8 cellular contexts compared by ENCODE assay signal in the genomic region with DNA sequence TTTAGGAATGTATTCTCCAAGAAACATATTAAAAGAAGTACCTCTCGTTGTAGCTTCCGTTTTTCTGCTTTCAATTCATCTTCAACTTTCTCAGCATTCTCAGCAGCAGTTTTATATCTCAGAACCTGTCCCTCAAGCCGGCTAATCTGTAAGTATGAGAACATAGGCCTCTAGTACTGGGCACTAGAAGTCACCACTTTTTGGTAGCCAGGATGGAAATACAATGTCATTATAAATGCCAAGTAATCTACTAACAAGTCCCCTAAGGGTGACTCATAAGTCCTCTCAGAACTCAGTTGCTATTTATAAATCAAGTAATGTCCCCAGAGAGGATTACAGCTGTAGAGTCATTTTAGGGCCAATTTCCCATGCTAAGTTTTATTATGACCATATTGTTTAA.
A peak's percentile ranks its signal among the peaks of the same experiment; 100 is the strongest.
DNase-seq lines count a peak whose midpoint lies in the region; ATAC-seq and TF ChIP-seq lines count a peak whose summit lies in the region.

No MANE protein-coding gene starts in this region.

- ATAC-seq in HG03558 (IDR thresholded peaks at IDR 0.05; ENCODE audit: extremely low read depth, unreplicated experiment) (peak; percentile 87), GM23338 (no peak)

- no peaks in the 10 kb centered on the region for H3K9me2 ChIP-seq in GM23338 (ENCODE audit: insufficient read depth)

- no peaks in the 10 kb centered on the region for H3K9me3 ChIP-seq in CD4-positive, alpha-beta memory T cell (ENCODE audit: control insufficient read depth in 1 of 2, low read length in 2 of 2)
- H3K9me3 ChIP-seq in prostate gland (no peaks in the 10 kb centered on the region), MG63 (no peaks in the 10 kb centered on the region)

- H3K27ac ChIP-seq in CD4-positive, alpha-beta memory T cell (ENCODE audit: low read depth, low read length), result no peak overlapping the region
- peak overlapping the region; percentile 61 to 70 for H3K27ac ChIP-seq in prostate gland
- no peak overlapping the region for H3K27ac ChIP-seq in GM23338 (ENCODE audit: low read depth)

- no peak overlapping the region for H2AFZ ChIP-seq in GM23338

- no peaks in the 10 kb centered on the region for H3K27me3 ChIP-seq in CD4-positive, alpha-beta memory T cell (ENCODE audit: insufficient read depth, low read length)
- H3K27me3 ChIP-seq in prostate gland (replicated peaks; ENCODE audit: insufficient read depth) (no peaks in the 10 kb centered on the region), MG63 (no peaks in the 10 kb centered on the region), GM23338 (ENCODE audit: insufficient read depth) (no peaks in the 10 kb centered on the region)

- peaks cover 41% of the 10 kb centered on the region for H3K36me3 ChIP-seq in CD4-positive, alpha-beta memory T cell (ENCODE audit: insufficient read depth, low read length)
- H3K36me3 ChIP-seq in prostate gland, result peaks cover 0 to 4% of the 10 kb centered on the region in 2 donors
- peaks cover 56% of the 10 kb centered on the region for H3K36me3 ChIP-seq in MG63
- H3K36me3 ChIP-seq in GM23338 (ENCODE audit: insufficient read depth), result peaks cover 34% of the 10 kb centered on the region

- POLR2A ChIA-PET in CD4-positive, alpha-beta memory T cell (lab: Charles Lee; ENCODE audit: partially characterized antibody), result interaction anchor here (1.3 kb wide), 1 partner anchor 10 kb away, joined by 3 read pairs; no protein-coding TSS in a partner anchor

- peak overlapping the region in 4 of 7 donors; percentile 32 to 66 (median 58) for H3K27ac Mint-ChIP-seq in CD4-positive, alpha-beta memory T cell
- H3K27ac Mint-ChIP-seq in brain (peak overlapping the region in 3 of 5 experiments; percentile 85 to 90 (median 89)), GM23338 (no peak overlapping the region; the same call in 1 of the 2 replicates)

- no peaks in the 10 kb centered on the region for H3K79me2 ChIP-seq in GM23338 (replicated peaks; ENCODE audit: insufficient read depth)

- H3F3A ChIP-seq in GM23338 (replicated peaks; ENCODE audit: low read depth), result no peaks in the 10 kb centered on the region

- H3K4me2 ChIP-seq in GM23338, result no peak overlapping the region

- H3K27me3 Mint-ChIP-seq in CD4-positive, alpha-beta memory T cell, result no peaks in the 10 kb centered on the region
- H3K27me3 Mint-ChIP-seq in brain (no peaks in the 10 kb centered on the region), GM23338 (ENCODE audit: insufficient read depth, low read depth, poor library complexity) (peaks cover 2% of the 10 kb centered on the region)

- H4K20me1 ChIP-seq in GM23338 (replicated peaks; ENCODE audit: insufficient read depth), result no peaks in the 10 kb centered on the region

- no peak for TF ChIP-seq POLR2A in prostate gland (IDR thresholded peaks at IDR 0.05)

- no peak overlapping the region for H3K4me3 ChIP-seq in CD4-positive, alpha-beta memory T cell (ENCODE audit: low read length in 2 of 2)
- H3K4me3 ChIP-seq in prostate gland (no peak overlapping the region), MG63 (no peak overlapping the region), GM23338 (no peak overlapping the region)

- DNase-seq in CD4-positive, alpha-beta memory T cell, result no peak
- DNase-seq in GM20000 (ENCODE audit: low spot score) (peak; percentile 62), prostate gland (ENCODE audit: low spot score) (no peak), MG63 (no peak), GM23338 (ENCODE audit: low spot score) (no peak)
- DNase-seq in stimulated activated CD4-positive, alpha-beta T cell treated with anti-CD3 and anti-CD28 coated beads, Interleukin-4, amount 100 ng/mL, for 1 hour, result no peak

- H3K4me1 Mint-ChIP-seq in CD4-positive, alpha-beta memory T cell, result peaks cover 0 to 4% (median under 1%) of the 10 kb centered on the region in 4 donors
- peaks cover 8% of the 10 kb centered on the region for H3K4me1 Mint-ChIP-seq in brain
- H3K4me1 Mint-ChIP-seq in GM23338, result no peaks in the 10 kb centered on the region

- H3K9me3 Mint-ChIP-seq in CD4-positive, alpha-beta memory T cell, result no peaks in the 10 kb centered on the region
- H3K9me3 Mint-ChIP-seq in brain, result no peaks in the 10 kb centered on the region
- H3K9me3 Mint-ChIP-seq in GM23338, result no peaks in the 10 kb centered on the region

- intact Hi-C loops in CD4-positive, alpha-beta memory T cell (cut with micrococcal nuclease), result no loop called here
- intact Hi-C loops in prostate gland (cut with DNase I), result no loop called here

- CTCF ChIA-PET in CD4-positive, alpha-beta memory T cell (lab: Charles Lee; ENCODE audit: partially characterized antibody), result interaction anchor here (1.3 kb wide), 1 partner anchor 96 kb away, joined by 3 read pairs; no protein-coding TSS in a partner anchor

- no peak overlapping the region for H3K4me3 Mint-ChIP-seq in CD4-positive, alpha-beta memory T cell
- H3K4me3 Mint-ChIP-seq in brain, result no peak overlapping the region
- no peak overlapping the region for H3K4me3 Mint-ChIP-seq in GM23338

- H3K36me3 Mint-ChIP-seq in CD4-positive, alpha-beta memory T cell, result peaks cover 35 to 76% of the 10 kb centered on the region in 2 donors
- H3K36me3 Mint-ChIP-seq in brain (peaks cover 73% of the 10 kb centered on the region), GM23338 (ENCODE audit: low read depth) (peaks cover 42% of the 10 kb centered on the region)

- no peaks in the 10 kb centered on the region for H3K4me1 ChIP-seq in CD4-positive, alpha-beta memory T cell (ENCODE audit: insufficient read depth, low read length)
- H3K4me1 ChIP-seq in prostate gland (replicated peaks), result peaks cover 8% of the 10 kb centered on the region
- H3K4me1 ChIP-seq in GM23338 (ENCODE audit: insufficient read depth), result no peaks in the 10 kb centered on the region

- TF ChIP-seq CTCF in GM20000 (IDR thresholded peaks at IDR 0.05; ENCODE audit: extremely low read depth, missing control alignments), result no peak
- TF ChIP-seq CTCF in brain (conservative IDR thresholded peaks at IDR 0.05), result no peak
- TF ChIP-seq CTCF in prostate gland (IDR thresholded peaks at IDR 0.05), result no peak
- TF ChIP-seq CTCF in GM23338 (conservative IDR thresholded peaks at IDR 0.05; ENCODE audit: low read depth in 2 of 2), result no peak

- WGBS in prostate gland, result 67% methylated on average over 3 of the region's 3 CpGs

TF ChIP-seq in GM23338, 12 proteins besides CTCF, POLR2A, EP300 and RAD21 (continues in another document):
- TF ChIP-seq STAT1 (IDR thresholded peaks at IDR 0.05; ENCODE audit: unreplicated experiment) (no peak), ZNF114 (CRISPR knock-in tag; IDR thresholded peaks at IDR 0.05) (no peak), POLR2AphosphoS5 (IDR thresholded peaks at IDR 0.05; ENCODE audit: low read depth) (no peak), JUNB (IDR thresholded peaks at IDR 0.05; ENCODE audit: unreplicated experiment) (no peak), REST (IDR thresholded peaks at IDR 0.05; ENCODE audit: unreplicated experiment) (no peak), EZH2phosphoT487 (IDR thresholded peaks at IDR 0.05; ENCODE audit: unreplicated experiment) (no peak), EZH2 (IDR thresholded peaks at IDR 0.05; ENCODE audit: low read depth, unreplicated experiment) (no peak), NANOG (IDR thresholded peaks at IDR 0.05; ENCODE audit: borderline replicate concordance) (no peak), CREB1 (CRISPR knock-in tag; IDR thresholded peaks at IDR 0.05; ENCODE audit: low read depth) (no peak), ZNF331 (CRISPR knock-in tag; IDR thresholded peaks at IDR 0.05; ENCODE audit: low read depth) (no peak)
- TF ChIP-seq, protein P1, sequence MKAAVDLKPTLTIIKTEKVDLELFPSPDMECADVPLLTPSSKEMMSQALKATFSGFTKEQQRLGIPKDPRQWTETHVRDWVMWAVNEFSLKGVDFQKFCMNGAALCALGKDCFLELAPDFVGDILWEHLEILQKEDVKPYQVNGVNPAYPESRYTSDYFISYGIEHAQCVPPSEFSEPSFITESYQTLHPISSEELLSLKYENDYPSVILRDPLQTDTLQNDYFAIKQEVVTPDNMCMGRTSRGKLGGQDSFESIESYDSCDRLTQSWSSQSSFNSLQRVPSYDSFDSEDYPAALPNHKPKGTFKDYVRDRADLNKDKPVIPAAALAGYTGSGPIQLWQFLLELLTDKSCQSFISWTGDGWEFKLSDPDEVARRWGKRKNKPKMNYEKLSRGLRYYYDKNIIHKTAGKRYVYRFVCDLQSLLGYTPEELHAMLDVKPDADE (IDR thresholded peaks at IDR 0.05), result no peak

Comparison
In these comparisons a context has a peak if more than half of its experiments do, and no peak if none do; other contexts are left out.
1. H3K27ac ChIP-seq: peak in prostate gland (2 of 2); none in CD4-positive, alpha-beta memory T cell (single experiment) and GM23338 (single experiment).